Comparison of ENCODE assay signal across 9 cellular contexts in genomic region chr17:65564793-65565192, GRCh38. TPM values are rescaled to one million over a fixed set of nuclear protein-coding genes. Genes with fewer than 3 reads are reported as not detected.
DNase-seq lines count a peak whose midpoint lies in the region; ATAC-seq and TF ChIP-seq lines count a peak whose summit lies in the region.
"Had no signal": no experiment of that assay in that cellular context is flagged by ENCODE, and none has a peak within 500 bp of the region (broad histone marks: within the 10 kb centered on the region; RNA-seq: fewer than 3 reads in every experiment).

No MANE protein-coding gene starts in this region.

- no peak overlapping the region for H2BK15ac ChIP-seq in IMR-90 (ENCODE audit: low read depth, low read length)

- no peak overlapping the region for H3K9ac ChIP-seq in IMR-90 (ENCODE audit: low read depth, low read length)
- no peak overlapping the region for H3K9ac ChIP-seq in rectal smooth muscle tissue (ENCODE audit: low read length)

- H3K4me3 ChIP-seq in IMR-90 (ENCODE audit: insufficient read depth, low read depth, low read length) (no peak overlapping the region), rectal smooth muscle tissue (ENCODE audit: low read length) (peak overlapping the region; percentile 15), coronary artery (no peak overlapping the region)

- no peaks in the 10 kb centered on the region for H3K9me3 ChIP-seq in IMR-90 (ENCODE audit: control insufficient read depth, insufficient read depth, low read length)

- no peak overlapping the region for H2BK120ac ChIP-seq in IMR-90 (ENCODE audit: low read depth, low read length)

- H2AK5ac ChIP-seq in IMR-90 (ENCODE audit: low read depth, low read length): no peak overlapping the region

- no peak for TF ChIP-seq RAD21 in IMR-90 (IDR thresholded peaks at IDR 0.05; ENCODE audit: low read length)

- H4K5ac ChIP-seq in IMR-90 (ENCODE audit: low read depth, low read length): no peak overlapping the region

- DNase-seq in IMR-90 (peak; percentile 40), NCI-H82 (lab: John Stamatoyannopoulos, UW) (peak; percentile 79), head of caudate nucleus (peak in 37 of 42 donors; percentile 33 to 86 (median 60)), T1000 (lab: John Stamatoyannopoulos, UW) (no peak), HuH-7.5 (ENCODE audit: low spot score) (no peak), coronary artery (ENCODE audit: low spot score) (no peak)
- DNase-seq: effector CD4-positive, alpha-beta T cell had no signal

- no peak overlapping the region for H2BK5ac ChIP-seq in IMR-90 (ENCODE audit: low read depth, low read length, poor library complexity, severe bottlenecking)

- H3K23ac ChIP-seq in IMR-90 (ENCODE audit: low read depth, low read length): no peak overlapping the region

- no peak overlapping the region for H3K56ac ChIP-seq in IMR-90 (ENCODE audit: extremely low read depth, insufficient read depth, low read length)

- H3K36me3 ChIP-seq in IMR-90 (ENCODE audit: control insufficient read depth, insufficient read depth, low read length) (no peaks in the 10 kb centered on the region), rectal smooth muscle tissue (ENCODE audit: control insufficient read depth, insufficient read depth, low read length) (no peaks in the 10 kb centered on the region)

- no peak overlapping the region for H3K4ac ChIP-seq in IMR-90 (ENCODE audit: low read depth, low read length)

- H2AFZ ChIP-seq in IMR-90 (replicated peaks; ENCODE audit: low read length, poor library complexity): peak overlapping the region; percentile 72

- TF ChIP-seq CTCF in IMR-90 (conservative IDR thresholded peaks at IDR 0.05; ENCODE audit: low read depth, low read length) (no peak), coronary artery (IDR thresholded peaks at IDR 0.05) (no peak)

- ATAC-seq in IMR-90 (ENCODE audit: low read depth) (no peak), GM18519 (IDR thresholded peaks at IDR 0.05; ENCODE audit: low FRiP score, unreplicated experiment) (no peak)

- no peak overlapping the region for H2BK20ac ChIP-seq in IMR-90 (ENCODE audit: low read depth, low read length)

- WGBS in IMR-90 (ENCODE audit: extremely low coverage in 2 of 2, insufficient read length in 1 of 2), 2 experiments: 0% methylated on average over 3 of the region's 8 CpGs; no CpG with 5 or more reads in 1 of the 2 experiments

- H3K4me1 ChIP-seq in IMR-90 (ENCODE audit: control insufficient read depth, insufficient read depth, low read length) (peaks cover 2% of the 10 kb centered on the region; the same call in 1 of the 2 replicates), rectal smooth muscle tissue (ENCODE audit: control insufficient read depth, insufficient read depth, low read length) (peaks cover 14% of the 10 kb centered on the region)

- H3K27me3 ChIP-seq in IMR-90 (ENCODE audit: control insufficient read depth, insufficient read depth, low read length): peaks cover 5% of the 10 kb centered on the region; the same call in 1 of the 2 replicates
- H3K27me3 ChIP-seq in rectal smooth muscle tissue (ENCODE audit: control insufficient read depth, insufficient read depth, low read length): no peaks in the 10 kb centered on the region

- POLR2A ChIA-PET in IMR-90 (lab: Charles Lee; ENCODE audit: unreplicated experiment): no interaction called here

- H3K18ac ChIP-seq in IMR-90 (ENCODE audit: low read depth, low read length): no peak overlapping the region

- no peak overlapping the region; the same call in 1 of the 2 replicates for H3K4me2 ChIP-seq in IMR-90 (ENCODE audit: low read depth, low read length)

- H3K9me1 ChIP-seq in IMR-90 (ENCODE audit: insufficient read depth, low read length): 0 out of 2 replicates have a peak, but pooled peaks cover 3% of the 10 kb centered on the region

- no peak overlapping the region for H2AK9ac ChIP-seq in IMR-90 (replicated peaks; ENCODE audit: low read depth, low read length, poor library complexity)

- TF ChIP-seq POLR2A in IMR-90 (IDR thresholded peaks at IDR 0.05; ENCODE audit: low read depth, low read length): no peak

- no peak overlapping the region for H4K91ac ChIP-seq in IMR-90 (ENCODE audit: insufficient read depth, low read depth, low read length)

- intact Hi-C loops in IMR-90 (cut with micrococcal nuclease): loop anchor here (5.0 kb wide), 2 partner anchors 133 to 423 kb away; no protein-coding TSS in a partner anchor
- intact Hi-C loops in head of caudate nucleus (cut with DNase I): no loop called here

- in situ Hi-C loops in IMR-90 (cut with MboI; ENCODE audit: low sequenced_read_pairs): loop anchor here (25.0 kb wide), 1 partner anchor 598 kb away; no protein-coding TSS in a partner anchor

- no peak overlapping the region for H4K8ac ChIP-seq in IMR-90 (ENCODE audit: low read depth in 2 of 2, low read length in 2 of 2)

- H3K27ac ChIP-seq in IMR-90 (ENCODE audit: insufficient read depth, low read length): no peak overlapping the region
- H3K27ac ChIP-seq in rectal smooth muscle tissue (ENCODE audit: low read depth, low read length): peak overlapping the region; percentile 51
- no peak overlapping the region for H3K27ac ChIP-seq in coronary artery

- dilution Hi-C loops in IMR-90 (cut with HindIII; ENCODE audit: low sequenced_read_pairs, unreplicated experiment): no loop called here

- H4K20me1 ChIP-seq in IMR-90 (ENCODE audit: insufficient read depth, low read length): no peaks in the 10 kb centered on the region

- CTCF ChIA-PET in IMR-90 (lab: Yijun Ruan, JAX): no interaction called here

- H3K14ac ChIP-seq in IMR-90 (replicated peaks; ENCODE audit: low read depth, low read length): no peak overlapping the region

- H3K79me1 ChIP-seq in IMR-90 (ENCODE audit: low read depth in 1 of 2, low read length in 2 of 2): no peaks in the 10 kb centered on the region

- BruUV-seq in IMR-90 (replicated peaks; lab: Mats Ljungman, UMichigan): no TSS peak

TF ChIP-seq in IMR-90, 13 proteins besides CTCF, POLR2A, EP300 and RAD21:
- TF ChIP-seq CEBPB (IDR thresholded peaks at IDR 0.05; ENCODE audit: low read depth, low read length) (no peak), USF2 (IDR thresholded peaks at IDR 0.05; ENCODE audit: low read depth, low read length) (peak; percentile 47; the same call in 1 of the 2 replicates), ELK1 (IDR thresholded peaks at IDR 0.05; ENCODE audit: borderline replicate concordance, low read depth, low read length) (no peak)

RNA-seq across cellular contexts. Expression of gene AXIN2, which starts 3.3 kb away (rescaled TPM):
- 1.8 and 1.9 TPM in 2 replicates for total RNA-seq in IMR-90 (2012; rRNA removed)
- 0.91 and 0.99 TPM in 2 replicates for polyA plus RNA-seq in IMR-90 (2012; rRNA removed)
- 1.0 TPM in 2 replicates for polyA plus RNA-seq in IMR-90 (2012; cell fraction: cytosol; rRNA removed)
- 2.3 and 2.4 TPM in 2 replicates for polyA plus RNA-seq in IMR-90 (2012; cell fraction: nucleus; rRNA removed; ENCODE audit: low replicate concordance)

Comparison
In these comparisons a context has a peak if more than half of its experiments do, and no peak if none do; other contexts are left out.
1. DNase-seq: peak in IMR-90 (single experiment), NCI-H82 (single experiment) and head of caudate nucleus (37 of 42); none in T1000 (single experiment), HuH-7.5 (single experiment) and coronary artery (single experiment).